ENCODE assay signal across 33 cellular contexts in genomic region chr20:37867289-37868195, GRCh38. TPM values are rescaled to one million over a fixed set of nuclear protein-coding genes. Genes with fewer than 3 reads are reported as not detected.
DNase-seq lines count a peak whose midpoint lies in the region; ATAC-seq, FAIRE-seq and TF ChIP-seq lines count a peak whose summit lies in the region.
"Had no signal": no experiment of that assay in that cellular context is flagged by ENCODE, and none has a peak within 500 bp of the region (broad histone marks: within the 10 kb centered on the region; RNA-seq: fewer than 3 reads in every experiment).

No MANE protein-coding gene starts in this region.

- H3K9me3 ChIP-seq in kidney (ENCODE audit: control insufficient read depth in 1 of 2, low read length in 2 of 2): no peaks in the 10 kb centered on the region
- H3K9me3 ChIP-seq: A549, adrenal gland, body of pancreas, thyroid gland had no signal

- peak; percentile 32 for FAIRE-seq in bronchial epithelial cell (lab: Jason Lieb, UNC)
- FAIRE-seq in kidney (lab: Jason Lieb, UNC): no peak
- FAIRE-seq: A549, colon, frontal cortex, GM18507 had no signal

- intact Hi-C loops in kidney (cut with DNase I) (no loop called here), posterior vena cava (cut with DNase I) (no loop called here), Right ventricle myocardium inferior (cut with DNase I) (no loop called here), cardiac septum (cut with DNase I) (no loop called here)

- H3K27me3 ChIP-seq in H7 (ENCODE audit: control insufficient read depth, insufficient read depth, low read length) (no peaks in the 10 kb centered on the region), bronchial epithelial cell (ENCODE audit: control insufficient read depth, insufficient read depth, low read length) (no peaks in the 10 kb centered on the region)
- H3K27me3 ChIP-seq: adrenal gland, body of pancreas, thyroid gland had no signal

- no peak overlapping the region for H3K27ac ChIP-seq in kidney (ENCODE audit: low read depth in 2 of 2, low read length in 2 of 2)
- H3K27ac ChIP-seq: A549, adrenal gland, body of pancreas, thyroid gland had no signal

- peaks cover 0 to 4% of the 10 kb centered on the region in 2 donors for H3K4me1 ChIP-seq in kidney (ENCODE audit: control insufficient read depth in 1 of 2, insufficient read depth in 1 of 2, low read depth in 1 of 2, low read length in 2 of 2)
- H3K4me1 ChIP-seq: A549, adrenal gland, body of pancreas, thyroid gland had no signal

- ATAC-seq in Right ventricle myocardium inferior: no peak
- ATAC-seq: activated CD4-positive, alpha-beta T cell treated with anti-CD3 and anti-CD28 coated beads for 36 hours; body of pancreas; esophagus mucosa; SK-N-SH treated with all-trans-retinoic acid at 6 μM for 48 hours; stimulated activated naive CD8-positive, alpha-beta T cell treated with anti-CD3 and anti-CD28 coated beads, Interleukin-15, amount 100 ng/mL, for 72 hours had no signal

- DNase-seq in H7: peak; percentile 35
- DNase-seq in bronchial epithelial cell (ENCODE audit: low read depth): no peak
- DNase-seq in kidney: peak; percentile 40
- DNase-seq in posterior vena cava (ENCODE audit: low spot score): peak; percentile 61
- no peak for DNase-seq in NCI-H128 (lab: John Stamatoyannopoulos, UW; ENCODE audit: unreplicated experiment)
- DNase-seq in Right ventricle myocardium inferior (ENCODE audit: missing footprints): no peak
- no peak for DNase-seq in cardiac septum (ENCODE audit: low spot score)
- no peak for DNase-seq in NCI-H146 treated with DMSO at 0.1 percent for 48 hours (lab: John Stamatoyannopoulos, UW; ENCODE audit: unreplicated experiment)
- DNase-seq: activated CD4-positive, alpha-beta T cell treated with anti-CD3 and anti-CD28 coated beads for 36 hours; activated CD8-positive, alpha-beta memory T cell treated with anti-CD3 and anti-CD28 coated beads for 24 hours; activated naive CD4-positive, alpha-beta T cell; activated T-cell treated with anti-CD3 and anti-CD28 coated beads, Interleukin-2, amount 50 U/mL, for 1 hour; adrenal gland; AML-193; body of pancreas; CD4-positive, alpha-beta T cell; hippocampal formation; midbrain; NCI-H1436 treated with DMSO at 0.1 percent for 48 hours; NCI-H2107; NCI-H446; nephron progenitor cell; OCI-M1; stimulated activated naive CD8-positive, alpha-beta T cell treated with anti-CD3 and anti-CD28 coated beads, Interleukin-15, amount 100 ng/mL, for 72 hours; thyroid gland had no signal

- no peak overlapping the region for H3K4me3 ChIP-seq in H7 (ENCODE audit: insufficient read depth, low read depth, low read length)
- no peak overlapping the region for H3K4me3 ChIP-seq in bronchial epithelial cell (ENCODE audit: low read depth, low read length)
- H3K4me3 ChIP-seq in kidney (ENCODE audit: low read length in 2 of 2): no peak overlapping the region
- H3K4me3 ChIP-seq: A549, adrenal gland, body of pancreas, thyroid gland had no signal

- peaks cover 2% of the 10 kb centered on the region; the same call in 1 of the 2 replicates for H3K36me3 ChIP-seq in H7 (replicated peaks; ENCODE audit: control insufficient read depth, insufficient read depth, low read length)
- H3K36me3 ChIP-seq in bronchial epithelial cell (ENCODE audit: control insufficient read depth, insufficient read depth, low read length): peaks cover 7% of the 10 kb centered on the region
- peaks cover 5 to 13% of the 10 kb centered on the region in 2 donors for H3K36me3 ChIP-seq in kidney (ENCODE audit: control insufficient read depth in 1 of 2, insufficient read depth in 2 of 2, low read length in 2 of 2)

- no peak overlapping the region for H3K9ac ChIP-seq in kidney (ENCODE audit: low read length in 2 of 2)

- TF ChIP-seq CTCF in bronchial epithelial cell (IDR thresholded peaks at IDR 0.05; ENCODE audit: insufficient read depth, low read length, severe bottlenecking) (no peak), kidney (IDR thresholded peaks at IDR 0.05; ENCODE audit: borderline replicate concordance, extremely low read depth, insufficient read depth) (no peak)

RNA-seq across cellular contexts. Expression of gene VSTM2L, which starts 35.4 kb away (rescaled TPM):
- 2.7 and 5.8 TPM in 2 replicates for total RNA-seq in H7 (2014; rRNA removed; shearing (Covaris generic))
- total RNA-seq in bronchial epithelial cell: 5.0 TPM in 2 replicates
- 4.1 TPM for total RNA-seq in kidney
- polyA plus RNA-seq in kidney (ENCODE audit: insufficient read depth, low read depth, low replicate concordance): 2.8 TPM
- total RNA-seq in posterior vena cava: 1 to 10 TPM; 6.4 to 6.9 TPM
- total RNA-seq in Right ventricle myocardium inferior: 17.7 TPM
- total RNA-seq in cardiac septum: 11.1 TPM
- total RNA-seq: activated CD4-positive, alpha-beta T cell treated with anti-CD3 and anti-CD28 coated beads for 36 hours; CD4-positive, alpha-beta T cell; skeletal muscle tissue; T-helper 2 cell treated with Interferon-gamma antibody and Interleukin-4, amounts not matched to agents 100 ng/mL and 5 ng/mL, for 36 hours had no signal

Comparison
In these comparisons a context has a peak if more than half of its experiments do, and no peak if none do; other contexts are left out.
1. DNase-seq: peak in H7 (single experiment), kidney (single experiment) and posterior vena cava (single experiment); none in bronchial epithelial cell (single experiment), NCI-H128 (single experiment), Right ventricle myocardium inferior (single experiment), cardiac septum (single experiment) and NCI-H146 treated with DMSO at 0.1 percent for 48 hours (single experiment).